ENCODE assay signal across 1 cellular context in the genomic region with DNA sequence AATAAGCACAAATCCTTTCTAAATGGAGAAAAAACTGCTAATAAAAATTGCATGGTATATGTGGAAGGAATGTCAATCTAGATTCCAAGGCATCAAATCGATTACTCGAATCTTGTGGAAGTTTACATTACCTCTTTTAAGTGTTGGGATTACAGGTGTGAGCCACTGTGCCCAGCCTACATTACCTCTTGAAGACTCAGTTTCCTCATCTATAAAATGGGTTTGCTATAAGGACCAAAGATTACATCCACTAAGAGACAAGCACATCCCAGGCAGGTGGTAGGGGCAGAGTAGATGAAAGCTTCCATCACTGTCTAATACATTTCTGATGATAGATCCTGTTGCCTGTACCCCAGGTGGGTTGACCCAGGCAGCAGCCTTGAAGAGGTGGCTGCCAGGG.
TF ChIP-seq lines count a peak whose summit lies in the region.

No MANE protein-coding gene starts in this region.

TF ChIP-seq in HepG2, 621 proteins besides CTCF, POLR2A, EP300 and RAD21:
- TF ChIP-seq SMAD3 (CRISPR knock-in tag; IDR thresholded peaks at IDR 0.05) = no peak
- no peak for TF ChIP-seq HMGA1 (CRISPR knock-in tag; conservative IDR thresholded peaks at IDR 0.05)
- peak; percentile 86 for TF ChIP-seq CHD4 (IDR thresholded peaks at IDR 0.05; ENCODE audit: borderline replicate concordance, low read length)
- peak; percentile 58; the same call in 1 of the 2 replicates for TF ChIP-seq ADNP (CRISPR knock-in tag; IDR thresholded peaks at IDR 0.05)
- no peak for TF ChIP-seq IKZF1 (IDR thresholded peaks at IDR 0.05)
- TF ChIP-seq ZEB1 (IDR thresholded peaks at IDR 0.05; ENCODE audit: insufficient replicate concordance, low read depth) = no peak
- no peak for TF ChIP-seq HNF1B (CRISPR knock-in tag; IDR thresholded peaks at IDR 0.05)
- TF ChIP-seq STAT5B (CRISPR knock-in tag; IDR thresholded peaks at IDR 0.05) = no peak
- TF ChIP-seq ZNF883 (CRISPR knock-in tag; IDR thresholded peaks at IDR 0.05; ENCODE audit: not compliant biosample characterization) = no peak
- TF ChIP-seq FIP1L1 (IDR thresholded peaks at IDR 0.05; ENCODE audit: borderline replicate concordance, insufficient read depth, low read depth, low read length) = no peak
- no peak for TF ChIP-seq ATF7 (IDR thresholded peaks at IDR 0.05)
- TF ChIP-seq ATF7 (CRISPR knock-in tag; IDR thresholded peaks at IDR 0.05) = no peak
- TF ChIP-seq TERF1 (CRISPR knock-in tag; IDR thresholded peaks at IDR 0.05) = no peak
- peak; percentile 57 for TF ChIP-seq RCOR2 (CRISPR knock-in tag; IDR thresholded peaks at IDR 0.05)
- TF ChIP-seq RORA (CRISPR knock-in tag; IDR thresholded peaks at IDR 0.05) = no peak
- peak; percentile 98 for TF ChIP-seq ZNF629 (CRISPR knock-in tag; conservative IDR thresholded peaks at IDR 0.05)
- peak; percentile 91 for TF ChIP-seq ZMYM3 (CRISPR knock-in tag; IDR thresholded peaks at IDR 0.05)
- peak; percentile 59; the same call in 1 of the 2 replicates for TF ChIP-seq KDM1A (CRISPR knock-in tag; IDR thresholded peaks at IDR 0.05)
- TF ChIP-seq, protein P1, sequence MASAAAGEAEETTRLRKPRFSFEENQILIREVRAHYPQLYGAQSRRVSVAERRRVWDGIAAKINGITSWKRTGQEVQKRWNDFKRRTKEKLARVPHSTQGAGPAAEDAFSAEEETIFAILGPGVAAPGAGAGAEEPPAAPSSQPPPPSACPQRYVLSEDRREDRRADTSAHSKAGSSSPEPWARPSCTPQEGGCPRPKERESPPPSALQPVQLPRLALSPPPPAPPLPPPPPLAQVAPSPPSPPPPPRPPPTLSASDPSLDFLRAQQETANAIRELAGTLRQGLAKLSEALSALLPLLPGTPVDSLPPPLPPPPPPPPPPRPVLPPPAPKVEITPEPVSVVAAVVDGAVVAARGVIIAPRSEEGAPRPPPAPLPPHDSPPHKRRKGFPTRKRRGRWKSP (CRISPR knock-in tag; IDR thresholded peaks at IDR 0.05) = no peak
- TF ChIP-seq ZFP36L2 (CRISPR knock-in tag; IDR thresholded peaks at IDR 0.05) = no peak
- no peak for TF ChIP-seq POGZ (CRISPR knock-in tag; IDR thresholded peaks at IDR 0.05)
- no peak for TF ChIP-seq ZNF605 (CRISPR knock-in tag; IDR thresholded peaks at IDR 0.05)
- TF ChIP-seq CBFB (CRISPR knock-in tag; IDR thresholded peaks at IDR 0.05) = no peak
- TF ChIP-seq TARDBP (CRISPR knock-in tag; IDR thresholded peaks at IDR 0.05) = 0 out of 2 replicates have a peak, but pooled peaks have one; percentile 15
- TF ChIP-seq ZNF614 (CRISPR knock-in tag; IDR thresholded peaks at IDR 0.05; ENCODE audit: borderline replicate concordance) = no peak
